In genomic region chr12:55797068-55797467, GRCh38 we compare ENCODE assay signal across 8 cellular contexts. TPM values are rescaled to one million over a fixed set of nuclear protein-coding genes. Genes with fewer than 3 reads are reported as not detected.
DNase-seq lines count a peak whose midpoint lies in the region; ATAC-seq and TF ChIP-seq lines count a peak whose summit lies in the region.

No MANE protein-coding gene starts in this region.

- TF ChIP-seq CTCF in BJ (IDR thresholded peaks at IDR 0.05; ENCODE audit: insufficient read depth, low read depth, low read length) (peak; percentile 69), PC-9 (conservative IDR thresholded peaks at IDR 0.05) (peak; percentile 55), fibroblast of villous mesenchyme (IDR thresholded peaks at IDR 0.05; ENCODE audit: insufficient read depth, low read depth, low read length) (peak; percentile 72)

- H3K27ac ChIP-seq in PC-9 = no peak overlapping the region

- no peak for DNase-seq in BJ (ENCODE audit: low read depth)
- DNase-seq in H4 (ENCODE audit: low spot score) = peak; percentile 31
- no peak for DNase-seq in PC-9
- peak; percentile 80 for DNase-seq in fibroblast of villous mesenchyme (ENCODE audit: low read depth)
- DNase-seq in putamen (ENCODE audit: low spot score) = peak; percentile 33
- DNase-seq in HPDE6-E6E7 (ENCODE audit: extremely low spot score) = no peak

- H3K79me2 ChIP-seq in PC-9 (ENCODE audit: low read depth) = 0 out of 2 replicates have a peak, but pooled peaks cover 4% of the 10 kb centered on the region

- H3K4me3 ChIP-seq in BJ (ENCODE audit: low read depth, low read length) = no peak overlapping the region
- no peak overlapping the region for H3K4me3 ChIP-seq in PC-9
- no peak overlapping the region for H3K4me3 ChIP-seq in fibroblast of villous mesenchyme (ENCODE audit: low read depth, low read length)

- H2AFZ ChIP-seq in PC-9 = no peak overlapping the region

- no peaks in the 10 kb centered on the region; the same call in none of the 2 replicates for H4K20me1 ChIP-seq in PC-9 (ENCODE audit: insufficient read depth)

- ATAC-seq in GM21515 (IDR thresholded peaks at IDR 0.05; ENCODE audit: unreplicated experiment) (no peak), HG02870 (IDR thresholded peaks at IDR 0.05; ENCODE audit: unreplicated experiment) (no peak)

- POLR2A ChIA-PET in BJ (lab: Charles Lee) (no interaction called here), PC-9 (lab: Charles Lee; ENCODE audit: unreplicated experiment) (no interaction called here)

- BruUV-seq in PC-9 (replicated peaks; lab: Mats Ljungman, UMichigan) = no TSS peak

- no peaks in the 10 kb centered on the region for H3K9me2 ChIP-seq in PC-9 (ENCODE audit: insufficient read depth)

- CTCF ChIA-PET in BJ (lab: Yijun Ruan, JAX) (interaction anchor here (0.6 to 5.3 kb wide), 13 partner anchors 12 to 225 kb away, joined by 3 to 64 read pairs (median 3); partner anchors contain the start of genes ORMDL2 and SARNP), PC-9 (lab: Charles Lee) (interaction anchor here (0.5 kb wide), 1 partner anchor 15 kb away, joined by 3 read pairs; no protein-coding TSS in a partner anchor)

- H3K27me3 ChIP-seq in BJ (ENCODE audit: control insufficient read depth, insufficient read depth, low read length) = no peaks in the 10 kb centered on the region
- H3K27me3 ChIP-seq in PC-9 (ENCODE audit: insufficient read depth, low read depth) = no peaks in the 10 kb centered on the region

- no peak overlapping the region for H3K4me2 ChIP-seq in PC-9

- intact Hi-C loops in PC-9 (cut with micrococcal nuclease; ENCODE audit: unreplicated experiment) = no loop called here

- no peaks in the 10 kb centered on the region for H3K4me1 ChIP-seq in PC-9 (replicated peaks; ENCODE audit: insufficient read depth)

- peaks cover 6% of the 10 kb centered on the region for H3K36me3 ChIP-seq in BJ (ENCODE audit: control insufficient read depth, insufficient read depth, low read length)
- H3K36me3 ChIP-seq in PC-9 (ENCODE audit: low read depth) = peaks cover 57% of the 10 kb centered on the region

- peaks cover 5% of the 10 kb centered on the region for H3F3A ChIP-seq in PC-9 (ENCODE audit: insufficient read depth, low read depth)

- H3K9me3 ChIP-seq in PC-9 (ENCODE audit: insufficient read depth, low read depth) = no peaks in the 10 kb centered on the region

RNA-seq across cellular contexts. Expression of gene SARNP, which starts 20.5 kb away (rescaled TPM):
- 52.1 and 102 TPM in 2 replicates for polyA plus RNA-seq in BJ (2011; rRNA removed)
- polyA minus RNA-seq in BJ (2011; rRNA and poly(A)+ RNA removed) = 17.8 and 23.2 TPM in 2 replicates
- 131 and 170 TPM in 2 replicates for total RNA-seq in H4 (2014; rRNA removed; shearing (Covaris generic))
- total RNA-seq in PC-9 (2021) (65.6 and 74.8 TPM in 2 replicates), fibroblast of villous mesenchyme (86.7 and 94.6 TPM in 2 replicates)

RNA-seq across cellular contexts. Expression of gene ORMDL2, which starts 20.8 kb away (rescaled TPM):
- polyA plus RNA-seq in BJ (2011; rRNA removed) = 47.4 and 63.9 TPM in 2 replicates
- 40.1 and 57.1 TPM in 2 replicates for polyA minus RNA-seq in BJ (2011; rRNA and poly(A)+ RNA removed)
- total RNA-seq in H4 (2014; rRNA removed; shearing (Covaris generic)) = 35.9 and 37.2 TPM in 2 replicates
- 22.5 and 22.9 TPM in 2 replicates for total RNA-seq in PC-9 (2021)
- total RNA-seq in fibroblast of villous mesenchyme = 18.0 and 21.6 TPM in 2 replicates

RNA-seq across cellular contexts. Expression of gene DNAJC14, which starts 32.3 kb away (rescaled TPM):
- polyA plus RNA-seq in BJ (2011; rRNA removed) = 6.4 and 8.4 TPM in 2 replicates
- polyA minus RNA-seq in BJ (2011; rRNA and poly(A)+ RNA removed) = 8.2 and 9.8 TPM in 2 replicates
- 35.6 and 43.6 TPM in 2 replicates for total RNA-seq in H4 (2014; rRNA removed; shearing (Covaris generic))
- total RNA-seq in PC-9 (2021) (27.6 and 31.1 TPM in 2 replicates), fibroblast of villous mesenchyme (31.2 and 48.4 TPM in 2 replicates)

RNA-seq across cellular contexts. Expression of gene MMP19, which starts 45.7 kb away (rescaled TPM):
- polyA plus RNA-seq in BJ (2011; rRNA removed) = 34.2 and 40.7 TPM in 2 replicates
- 11.0 and 14.1 TPM in 2 replicates for polyA minus RNA-seq in BJ (2011; rRNA and poly(A)+ RNA removed)
- total RNA-seq in H4 (2014; rRNA removed; shearing (Covaris generic)) = 0.37 and 2.0 TPM in 2 replicates
- total RNA-seq in PC-9 (2021) = 0.60 and 0.83 TPM in 2 replicates
- 9.1 and 9.7 TPM in 2 replicates for total RNA-seq in fibroblast of villous mesenchyme

RNA-seq across cellular contexts. Expression of gene GDF11, which starts 54.1 kb away (rescaled TPM):
- 2.9 and 3.8 TPM in 2 replicates for polyA plus RNA-seq in BJ (2011; rRNA removed)
- 4.5 and 4.7 TPM in 2 replicates for polyA minus RNA-seq in BJ (2011; rRNA and poly(A)+ RNA removed)
- total RNA-seq in H4 (2014; rRNA removed; shearing (Covaris generic)) = 7.7 and 8.4 TPM in 2 replicates
- 7.5 and 9.4 TPM in 2 replicates for total RNA-seq in PC-9 (2021)
- total RNA-seq in fibroblast of villous mesenchyme = 3.9 and 6.5 TPM in 2 replicates

Comparison
In these comparisons a context has a peak if more than half of its experiments do, and no peak if none do; other contexts are left out.
1. DNase-seq: peak in H4 (single experiment), fibroblast of villous mesenchyme (single experiment) and putamen (single experiment); none in BJ (single experiment), PC-9 (0 of 2) and HPDE6-E6E7 (single experiment).
2. Peak in every context shown above with its lines, with median percentiles within 50 percentile points of each other: CTCF ChIP-seq.